10 cellular contexts compared by ENCODE assay signal in genomic region chr1:40042337-40042736, GRCh38. TPM values are rescaled to one million over a fixed set of nuclear protein-coding genes. Genes with fewer than 3 reads are reported as not detected.
DNase-seq lines count a peak whose midpoint lies in the region; ATAC-seq and TF ChIP-seq lines count a peak whose summit lies in the region.
"Had no signal": no experiment of that assay in that cellular context is flagged by ENCODE, and none has a peak within 500 bp of the region (broad histone marks: within the 10 kb centered on the region; RNA-seq: fewer than 3 reads in every experiment).

No MANE protein-coding gene starts in this region.

- H3K4me1 ChIP-seq in Panc1 (ENCODE audit: control insufficient read depth, insufficient read depth, low read length) (peaks cover 16% of the 10 kb centered on the region), trophoblast cell (ENCODE audit: control insufficient read depth in 1 of 2, insufficient read depth in 2 of 2, low read length in 2 of 2) (peaks cover 2 to 6% of the 10 kb centered on the region in 2 experiments)

- H4K12ac ChIP-seq in trophoblast cell (ENCODE audit: low read depth, low read length) = no peak overlapping the region

- H2AK5ac ChIP-seq in trophoblast cell (ENCODE audit: low read length) = no peak overlapping the region

- H3K9ac ChIP-seq in trophoblast cell (ENCODE audit: low read length) = no peak overlapping the region

- peak overlapping the region; percentile 73 for H3K4me2 ChIP-seq in trophoblast cell (ENCODE audit: low read length)

- WGBS in trophoblast cell (ENCODE audit: extremely low coverage, insufficient coverage, insufficient read length) = no CpG with 5 or more reads among the region's 4 CpGs

- H3K4ac ChIP-seq in trophoblast cell (ENCODE audit: low read depth, low read length) = peak overlapping the region; percentile 89

- no peak overlapping the region for H2BK5ac ChIP-seq in trophoblast cell (ENCODE audit: low read depth, low read length, poor library complexity)

- H3K4me1 Mint-ChIP-seq in endothelial cell (ENCODE audit: unreplicated experiment) = peaks cover 50% of the 10 kb centered on the region

- peaks cover 17% of the 10 kb centered on the region for H3K27me3 Mint-ChIP-seq in endothelial cell (ENCODE audit: unreplicated experiment)

- no TSS peak for BruUV-seq in Panc1 (replicated peaks; lab: Mats Ljungman, UMichigan)

- no peak for TF ChIP-seq CTCF in Panc1 (IDR thresholded peaks at IDR 0.05)
- no peak for TF ChIP-seq CTCF in endothelial cell (IDR thresholded peaks at IDR 0.05; ENCODE audit: unreplicated experiment)

- DNase-seq in ELR (ENCODE audit: low read depth) (peak; percentile 77), Panc1 (ENCODE audit: low read depth, low spot score) (no peak), endothelial cell (ENCODE audit: low spot score) (no peak), trophoblast cell (peak; percentile 68 to 82), NCI-H2227 treated with DMSO at 0.1 percent for 48 hours (lab: John Stamatoyannopoulos, UW) (no peak), C1 segment of cervical spinal cord (lab: John Stamatoyannopoulos, UW) (no peak)
- DNase-seq: NCI-H2081 treated with DMSO at 0.1 percent for 48 hours had no signal

- intact Hi-C loops in Panc1 (cut with micrococcal nuclease; ENCODE audit: unreplicated experiment) = no loop called here

- ATAC-seq in Panc1 (no peak), GM19395 (IDR thresholded peaks at IDR 0.05; ENCODE audit: unreplicated experiment) (no peak), HG02970 (IDR thresholded peaks at IDR 0.05; ENCODE audit: low FRiP score, unreplicated experiment) (no peak)

- H3K27ac Mint-ChIP-seq in endothelial cell (ENCODE audit: unreplicated experiment) = peak overlapping the region; percentile 49

- no peak overlapping the region for H4K8ac ChIP-seq in trophoblast cell (ENCODE audit: low read depth, low read length)

- no peak overlapping the region for H2BK120ac ChIP-seq in trophoblast cell (ENCODE audit: insufficient read depth, low read length, poor library complexity)

- POLR2A ChIA-PET in Panc1 (lab: Charles Lee) = interaction anchor here (0.6 kb wide), 1 partner anchor 157 kb away, joined by 5 read pairs; no protein-coding TSS in a partner anchor

- no peak overlapping the region for H3K14ac ChIP-seq in trophoblast cell (ENCODE audit: low read length)

- H3K18ac ChIP-seq in trophoblast cell (ENCODE audit: low read length) = no peak overlapping the region

- no peak overlapping the region for H2AFZ ChIP-seq in trophoblast cell (ENCODE audit: insufficient read depth, low read length, poor library complexity)

- H3K36me3 ChIP-seq in Panc1 (ENCODE audit: control insufficient read depth, insufficient read depth, low read length) = peaks cover 9% of the 10 kb centered on the region; the same call in 1 of the 2 replicates
- H3K36me3 ChIP-seq in trophoblast cell (ENCODE audit: control insufficient read depth in 1 of 2, insufficient read depth in 2 of 2, low read length in 2 of 2) = peaks cover 6 to 11% of the 10 kb centered on the region in 2 experiments
- H3K36me3 ChIP-seq: cardiac muscle cell had no signal

- peaks cover 40% of the 10 kb centered on the region for H3K79me2 ChIP-seq in trophoblast cell (ENCODE audit: control insufficient read depth, insufficient read depth, low read length, poor library complexity)

- H3K23ac ChIP-seq in trophoblast cell (ENCODE audit: low read length) = no peak overlapping the region

- H2BK12ac ChIP-seq in trophoblast cell (ENCODE audit: low read length) = no peak overlapping the region

- H3K4me3 Mint-ChIP-seq in endothelial cell (ENCODE audit: unreplicated experiment) = peak overlapping the region; percentile 37

- peaks cover 20% of the 10 kb centered on the region for H3K79me1 ChIP-seq in trophoblast cell (ENCODE audit: low read length)

- no peaks in the 10 kb centered on the region for H3K9me3 Mint-ChIP-seq in endothelial cell (ENCODE audit: unreplicated experiment)

- H3K27me3 ChIP-seq in Panc1 (ENCODE audit: control insufficient read depth, insufficient read depth, low read length) (no peaks in the 10 kb centered on the region), trophoblast cell (ENCODE audit: insufficient read depth, low read length) (no peaks in the 10 kb centered on the region)
- H3K27me3 ChIP-seq: cardiac muscle cell had no signal

- H4K91ac ChIP-seq in trophoblast cell (ENCODE audit: low read depth, low read length) = no peak overlapping the region

- CTCF ChIA-PET in Panc1 (lab: Charles Lee) = no interaction called here

- peaks cover 13% of the 10 kb centered on the region for H3K36me3 Mint-ChIP-seq in endothelial cell (ENCODE audit: low read depth, unreplicated experiment)

- H3K9me3 ChIP-seq in Panc1 (ENCODE audit: control insufficient read depth, insufficient read depth, low read depth, low read length) = no peaks in the 10 kb centered on the region
- no peaks in the 10 kb centered on the region for H3K9me3 ChIP-seq in trophoblast cell (ENCODE audit: insufficient read depth, low read depth, low read length)

- H3K4me3 ChIP-seq in Panc1 (ENCODE audit: low read depth in 2 of 2, low read length in 2 of 2) (peak overlapping the region; percentile 96 to 100), trophoblast cell (ENCODE audit: low read depth, low read length) (no peak overlapping the region)
- H3K4me3 ChIP-seq: cardiac muscle cell had no signal

- in situ Hi-C loops in Panc1 (cut with HindIII; ENCODE audit: low pct_unique_long_range_greater_than_20kb, low sequenced_read_pairs) = no loop called here

- H3K27ac ChIP-seq in Panc1 (ENCODE audit: low read length) (peak overlapping the region; percentile 96), trophoblast cell (ENCODE audit: low read depth, low read length) (no peak overlapping the region)
- H3K27ac ChIP-seq: cardiac muscle cell had no signal

RNA-seq across cellular contexts. Expression of gene CAP1, which starts 1.8 kb away (rescaled TPM):
- total RNA-seq in Panc1 (2021; ENCODE audit: unreplicated experiment) = 463 TPM
- 319 TPM for polyA plus RNA-seq in Panc1 (2012; ENCODE audit: insufficient read length)
- total RNA-seq in endothelial cell (ENCODE audit: unreplicated experiment) = 378 TPM
- 402 and 406 TPM in 2 replicates for polyA plus RNA-seq in trophoblast cell (2013)

RNA-seq across cellular contexts. Expression of gene PPT1, which starts 54.7 kb away (rescaled TPM):
- total RNA-seq in Panc1 (2021; ENCODE audit: unreplicated experiment) = 158 TPM
- 106 TPM for polyA plus RNA-seq in Panc1 (2012; ENCODE audit: insufficient read length)
- 52.7 TPM for total RNA-seq in endothelial cell (ENCODE audit: unreplicated experiment)
- 65.0 and 65.2 TPM in 2 replicates for polyA plus RNA-seq in trophoblast cell (2013)

Comparison
In these comparisons a context has a peak if more than half of its experiments do, and no peak if none do; other contexts are left out.
1. DNase-seq: peak in ELR (single experiment) and trophoblast cell (2 of 2); none in Panc1 (single experiment), endothelial cell (single experiment), NCI-H2227 treated with DMSO at 0.1 percent for 48 hours (single experiment) and C1 segment of cervical spinal cord (0 of 14).